ENCODE assay signal across 16 cellular contexts in the genomic region with DNA sequence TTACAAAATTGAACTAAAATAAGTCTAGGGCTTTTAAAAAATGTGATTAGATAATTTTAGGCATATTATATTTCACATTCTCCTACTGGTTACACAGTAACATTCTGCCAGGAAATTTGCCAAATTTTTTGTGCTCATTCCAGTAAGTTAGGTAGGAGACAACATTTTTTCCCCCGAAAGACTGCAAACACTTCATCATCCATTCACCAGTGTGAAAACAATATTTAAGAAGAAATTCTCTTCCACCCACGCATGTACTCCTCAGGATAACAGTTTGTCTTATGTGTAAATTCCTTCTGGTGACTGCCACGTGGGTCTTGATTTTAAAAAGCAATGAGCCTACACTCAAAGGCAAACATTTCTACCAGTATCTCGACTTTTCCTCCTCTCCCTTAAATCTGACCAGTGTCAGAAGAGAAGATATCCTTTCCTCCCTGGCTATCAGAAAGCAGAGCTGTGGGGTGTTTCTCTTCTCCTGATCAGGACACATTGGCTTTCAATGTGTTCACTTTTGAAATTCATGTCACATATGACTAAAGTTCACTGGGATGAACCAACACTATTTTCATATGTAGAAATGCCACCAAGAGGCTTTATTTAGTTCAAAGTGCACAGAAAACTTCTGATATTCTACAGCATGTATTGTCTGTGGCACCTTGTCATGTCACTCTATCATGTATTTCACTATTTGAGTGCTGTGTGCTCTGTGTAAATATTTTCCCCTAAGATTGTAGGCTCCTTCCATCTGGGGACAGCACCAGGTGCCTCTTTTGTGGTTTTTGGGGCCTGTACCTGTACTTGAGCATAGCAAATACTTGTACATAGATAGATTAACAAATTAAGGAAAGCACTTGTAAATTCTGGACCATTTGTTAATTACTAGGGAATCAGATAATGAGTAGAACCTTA. TPM values are rescaled to one million over a fixed set of nuclear protein-coding genes. Genes with fewer than 3 reads are reported as not detected.
DNase-seq lines count a peak whose midpoint lies in the region; ATAC-seq, FAIRE-seq and TF ChIP-seq lines count a peak whose summit lies in the region.
"Had no signal": no experiment of that assay in that cellular context is flagged by ENCODE, and none has a peak within 500 bp of the region (broad histone marks: within the 10 kb centered on the region; RNA-seq: fewer than 3 reads in every experiment).

No MANE protein-coding gene starts in this region.

- TF ChIP-seq RAD21 in K562 (CRISPR knock-in tag; conservative IDR thresholded peaks at IDR 0.05 in 1 of 2, IDR thresholded peaks at IDR 0.05 in 1 of 2) (no peak), liver (IDR thresholded peaks at IDR 0.05) (no peak)

- H3K4me1 Mint-ChIP-seq in MCF 10A (ENCODE audit: insufficient read depth, unreplicated experiment): peaks cover 8% of the 10 kb centered on the region

- dilution Hi-C loops in mammary epithelial cell (cut with HindIII; ENCODE audit: low sequenced_read_pairs): no loop called here

- H3K9me1 ChIP-seq in K562 (ENCODE audit: control insufficient read depth, insufficient read depth, low read length): no peaks in the 10 kb centered on the region

- TF ChIP-seq CTCF in MCF 10A (IDR thresholded peaks at IDR 0.05; ENCODE audit: unreplicated experiment): no peak
- no peak for TF ChIP-seq CTCF in mammary epithelial cell (conservative IDR thresholded peaks at IDR 0.05 in 1 of 2, IDR thresholded peaks at IDR 0.05 in 1 of 2; ENCODE audit: extremely low read depth in 1 of 2, insufficient read depth in 1 of 2, low read depth in 1 of 2, low read length in 2 of 2)
- TF ChIP-seq CTCF in K562 (IDR thresholded peaks at IDR 0.05 in 2 of 3, conservative IDR thresholded peaks at IDR 0.05 in 1 of 3; ENCODE audit: insufficient read depth in 2 of 3, low read depth in 1 of 3, low read length in 3 of 3): no peak
- TF ChIP-seq CTCF in liver (IDR thresholded peaks at IDR 0.05; ENCODE audit: low read depth, low read length, missing input control): no peak
- no peak for TF ChIP-seq CTCF in brain microvascular endothelial cell (IDR thresholded peaks at IDR 0.05; ENCODE audit: low read depth, low read length, missing control alignments)

- H3K4me1 ChIP-seq in mammary epithelial cell (ENCODE audit: insufficient read depth, low read length) (no peaks in the 10 kb centered on the region), K562 (replicated peaks in 1 of 2; ENCODE audit: control insufficient read depth in 2 of 2, insufficient read depth in 2 of 2, low read length in 2 of 2) (peaks cover 0 to 9% of the 10 kb centered on the region in 2 experiments; a peak in 1 of 5 replicates), liver (ENCODE audit: control insufficient read depth in 4 of 4, insufficient read depth in 4 of 4, low read length in 3 of 4) (peaks cover 3 to 22% (median 17%) of the 10 kb centered on the region in 4 donors)
- H3K4me1 ChIP-seq: vagina had no signal

- POLR2A ChIA-PET in MCF 10A (lab: Yijun Ruan, JAX) (interaction anchor here (0.6 kb wide), 1 partner anchor 28 kb away, joined by 3 read pairs; no protein-coding TSS in a partner anchor), K562 (lab: Yijun Ruan, JAX) (no interaction called here)

- peak overlapping the region; percentile 0 for H3K4me3 Mint-ChIP-seq in MCF 10A (ENCODE audit: unreplicated experiment)
- H3K4me3 Mint-ChIP-seq: T-cell had no signal

- H3K27me3 ChIP-seq in mammary epithelial cell (ENCODE audit: insufficient read depth, low read length): no peaks in the 10 kb centered on the region
- no peaks in the 10 kb centered on the region for H3K27me3 ChIP-seq in K562 (ENCODE audit: control insufficient read depth in 2 of 2, insufficient read depth in 2 of 2, low read length in 2 of 2)
- H3K27me3 ChIP-seq in liver (ENCODE audit: control insufficient read depth in 4 of 4, insufficient read depth in 4 of 4, low read length in 3 of 4): no peaks in the 10 kb centered on the region
- H3K27me3 ChIP-seq in brain microvascular endothelial cell (replicated peaks): no peaks in the 10 kb centered on the region
- H3K27me3 ChIP-seq: vagina had no signal

- no peak for FAIRE-seq in K562 (lab: Jason Lieb, UNC)

- peaks cover 12% of the 10 kb centered on the region for H3K9me3 Mint-ChIP-seq in MCF 10A (ENCODE audit: unreplicated experiment)
- H3K9me3 Mint-ChIP-seq: T-cell had no signal

- WGBS in mammary epithelial cell (ENCODE audit: low coverage, missing lambda C conversion rate): 15% methylated on average over 4 of the region's 4 CpGs
- 20% methylated on average over 4 of the region's 4 CpGs for WGBS in K562 (ENCODE audit: insufficient coverage, low coverage, missing lambda C conversion rate)
- WGBS in liver: 26% methylated on average over 4 of the region's 4 CpGs

- no peak overlapping the region for H2AFZ ChIP-seq in mammary epithelial cell (ENCODE audit: low read depth, low read length)
- no peak overlapping the region for H2AFZ ChIP-seq in K562 (ENCODE audit: low read depth, low read length)
- H2AFZ ChIP-seq: PC-9 had no signal

- H3K9me3 ChIP-seq in mammary epithelial cell (replicated peaks; ENCODE audit: insufficient read depth, low read length) (no peaks in the 10 kb centered on the region), K562 (replicated peaks; ENCODE audit: control insufficient read depth, insufficient read depth, low read depth, low read length) (no peaks in the 10 kb centered on the region), liver (ENCODE audit: control insufficient read depth in 4 of 4, low read length in 3 of 4) (no peaks in the 10 kb centered on the region)
- H3K9me3 ChIP-seq: vagina had no signal

- in situ Hi-C loops in mammary epithelial cell (cut with MboI; ENCODE audit: low sequenced_read_pairs in 2 of 2): no loop called here
- in situ Hi-C loops in K562 (cut with MboI): no loop called here
- in situ Hi-C loops in brain microvascular endothelial cell (cut with HindIII; ENCODE audit: low pct_ligation_motif_present, low sequenced_read_pairs): no loop called here

- DNase-seq in MCF 10A (ENCODE audit: unreplicated experiment) (peak; percentile 47), mammary epithelial cell (no peak), K562 (ENCODE audit: extremely low read depth in 1 of 4, low spot score in 3 of 4) (no peak), brain microvascular endothelial cell (no peak), NCI-H2196 (lab: John Stamatoyannopoulos, UW; ENCODE audit: unreplicated experiment) (no peak)
- no peak for DNase-seq in stimulated activated CD4-positive, alpha-beta T cell treated with anti-CD3 and anti-CD28 coated beads, Interleukin-2, amount 100 ng/mL, for 48 hours
- DNase-seq: caudate nucleus, midbrain, NCI-H345, PC-9, posterior cingulate gyrus, T-cell had no signal

- H3K4me2 ChIP-seq in mammary epithelial cell (ENCODE audit: insufficient read depth, low read depth, low read length): no peak overlapping the region
- no peak overlapping the region for H3K4me2 ChIP-seq in K562 (ENCODE audit: insufficient read depth, low read length)
- H3K4me2 ChIP-seq: PC-9 had no signal

- no peaks in the 10 kb centered on the region for H3K79me2 ChIP-seq in mammary epithelial cell (ENCODE audit: insufficient read depth, low read length)
- H3K79me2 ChIP-seq in K562 (ENCODE audit: control insufficient read depth, insufficient read depth, low read length): no peaks in the 10 kb centered on the region

- H4K20me1 ChIP-seq in mammary epithelial cell (ENCODE audit: insufficient read depth, low read length) (no peaks in the 10 kb centered on the region), K562 (replicated peaks; ENCODE audit: control insufficient read depth, insufficient read depth, low read length) (no peaks in the 10 kb centered on the region)

- no peaks in the 10 kb centered on the region for H3K27me3 Mint-ChIP-seq in MCF 10A (ENCODE audit: insufficient read depth, unreplicated experiment)

- CTCF ChIA-PET in MCF 10A (lab: Yijun Ruan, JAX) (interaction anchor here (1.2 to 2.2 kb wide), 2 partner anchors 12 to 32 kb away, joined by 4 to 6 read pairs; no protein-coding TSS in a partner anchor), mammary epithelial cell (lab: Charles Lee; ENCODE audit: low non-redundant PET) (no interaction called here), K562 (lab: Yijun Ruan, JAX; ENCODE audit: low intra/inter-chr PET ratio) (no interaction called here)

- intact Hi-C loops in MCF 10A (cut with micrococcal nuclease) (no loop called here), mammary epithelial cell (cut with micrococcal nuclease) (no loop called here), K562 (cut with micrococcal nuclease) (no loop called here)

- BruUV-seq in MCF 10A (replicated peaks; lab: Mats Ljungman, UMichigan) (no TSS peak), mammary epithelial cell (replicated peaks; lab: Mats Ljungman, UMichigan) (no TSS peak), K562 (replicated peaks; lab: Mats Ljungman, UMichigan) (no TSS peak)

- peak overlapping the region; percentile 59 for H3K27ac Mint-ChIP-seq in MCF 10A (ENCODE audit: low read depth, unreplicated experiment)
- H3K27ac Mint-ChIP-seq: T-cell had no signal

- H3K9ac ChIP-seq in mammary epithelial cell (ENCODE audit: insufficient read depth, low read length) (no peak overlapping the region), K562 (ENCODE audit: insufficient read depth in 1 of 2, low read depth in 2 of 2, low read length in 2 of 2) (no peak overlapping the region), liver (ENCODE audit: low read depth in 1 of 2, low read length in 2 of 2) (peak overlapping the region in 1 of 2 donors; percentile 29)

- H3K27ac ChIP-seq in mammary epithelial cell (ENCODE audit: insufficient read depth, low read depth, low read length): no peak overlapping the region
- H3K27ac ChIP-seq in K562 (ENCODE audit: extremely low read depth, low read depth, low read length): no peak overlapping the region
- peak overlapping the region; percentile 71 to 87 for H3K27ac ChIP-seq in liver (ENCODE audit: low read depth in 1 of 2, low read length in 2 of 2)
- no peak overlapping the region for H3K27ac ChIP-seq in brain microvascular endothelial cell
- H3K27ac ChIP-seq: PC-9, vagina had no signal

- no peaks in the 10 kb centered on the region for H3K36me3 ChIP-seq in mammary epithelial cell (ENCODE audit: insufficient read depth, low read length)
- no peaks in the 10 kb centered on the region for H3K36me3 ChIP-seq in K562 (ENCODE audit: control insufficient read depth, insufficient read depth, low read length)
- H3K36me3 ChIP-seq in liver (ENCODE audit: control insufficient read depth in 4 of 4, insufficient read depth in 3 of 4, low read depth in 1 of 4, low read length in 3 of 4): no peaks in the 10 kb centered on the region
- no peaks in the 10 kb centered on the region for H3K36me3 ChIP-seq in brain microvascular endothelial cell (replicated peaks)
- H3K36me3 ChIP-seq: vagina had no signal

- no peaks in the 10 kb centered on the region for H3K36me3 Mint-ChIP-seq in MCF 10A (ENCODE audit: insufficient read depth, unreplicated experiment)
- H3K36me3 Mint-ChIP-seq: T-cell had no signal

- no peak for TF ChIP-seq POLR2A in K562 (conservative IDR thresholded peaks at IDR 0.05)

- no peak for TF ChIP-seq EP300 in K562 (IDR thresholded peaks at IDR 0.05; ENCODE audit: low read length)

- ATAC-seq in K562 (no peak), GM18870 (IDR thresholded peaks at IDR 0.05; ENCODE audit: unreplicated experiment) (no peak)
- ATAC-seq: activated CD4-positive, CD25-positive, alpha-beta regulatory T cell treated with anti-CD3 and anti-CD28 coated beads, Interleukin-2, amount 50 U/mL, for 24 hours; T-cell had no signal

- H3K4me3 ChIP-seq in mammary epithelial cell (replicated peaks in 1 of 3; ENCODE audit: insufficient read depth in 1 of 3, low read depth in 2 of 3, low read length in 3 of 3) (no peak overlapping the region), K562 (no peak overlapping the region), liver (ENCODE audit: low read depth in 1 of 3, low read length in 3 of 3) (no peak overlapping the region), brain microvascular endothelial cell (ENCODE audit: low read depth, low read length) (no peak overlapping the region)
- H3K4me3 ChIP-seq: PC-9, vagina had no signal

RNA-seq across cellular contexts. Expression of a gene that starts 38.6 kb away (rescaled TPM):
- total RNA-seq in MCF 10A (2022): not detected in 2 replicates
- total RNA-seq in mammary epithelial cell: not detected
- not detected for polyA plus RNA-seq in mammary epithelial cell
- polyA minus RNA-seq in mammary epithelial cell: not detected
- total RNA-seq in K562 (2011; cell fraction: chromatin; rRNA removed; ENCODE audit: low replicate concordance): not detected in 2 replicates
- not detected in 2 replicates for total RNA-seq in K562 (2011; cell fraction: nucleolus; rRNA removed)
- not detected in 2 replicates for total RNA-seq in K562 (2011; cell fraction: nucleoplasm; rRNA removed)
- total RNA-seq in K562 (2014; rRNA removed): not detected in 2 replicates
- total RNA-seq in K562 (2014; rRNA removed; fragmentation: Illumina TruSeq; extraction: Trizol): not detected in 2 replicates
- total RNA-seq in K562 (2015; rRNA removed; fragmentation: Illumina TruSeq; extraction: Trizol): 0.04 TPM in 1 of 2 replicates, not detected in the other
- not detected in 2 replicates for total RNA-seq in K562 (2021)
- not detected in 2 replicates for polyA plus RNA-seq in K562 (2011; rRNA removed)
- polyA plus RNA-seq in K562 (2011; cell fraction: cytosol; rRNA removed): not detected in 2 replicates
- not detected in 2 replicates for polyA plus RNA-seq in K562 (2011; cell fraction: nucleus; rRNA removed)
- 0.04 and 0.37 TPM in 2 replicates for polyA plus RNA-seq in K562 (2012)
- polyA plus RNA-seq in K562 (2014; fragmentation: Illumina TruSeq; extraction: Trizol): not detected in 2 replicates
- under 1 TPM; 0.03 TPM for polyA plus RNA-seq in K562 (2014; fragmentation: Nextera tagmentation; extraction: Ambion mirVana)
- 0.21 TPM in 1 of 2 replicates, not detected in the other for polyA plus RNA-seq in K562 (2014; rRNA removed)
- polyA minus RNA-seq in K562 (2011; rRNA and poly(A)+ RNA removed): not detected in 2 replicates
- not detected in 2 replicates for polyA minus RNA-seq in K562 (2011; cell fraction: cytosol; rRNA and poly(A)+ RNA removed)
- not detected in 2 replicates for polyA minus RNA-seq in K562 (2011; cell fraction: nucleus; rRNA and poly(A)+ RNA removed)
- under 1 TPM in 1 of 2 donors, not detected in 1; 0.05 TPM for total RNA-seq in liver
- polyA plus RNA-seq in liver: under 1 TPM; 0.01 to 0.03 TPM
- total RNA-seq: T-cell, vagina had no signal

RNA-seq across cellular contexts. Expression of a gene that starts 53.3 kb away (rescaled TPM):
- total RNA-seq in MCF 10A (2022) (10.7 and 15.1 TPM in 2 replicates), mammary epithelial cell (1 to 10 TPM; 3.2 to 4.2 TPM), K562 (2014; rRNA removed) (0.45 and 3.1 TPM in 2 replicates), K562 (2014; rRNA removed; fragmentation: Illumina TruSeq; extraction: Trizol) (0.73 and 1.6 TPM in 2 replicates), K562 (2015; rRNA removed; fragmentation: Illumina TruSeq; extraction: Trizol) (3.0 and 3.2 TPM in 2 replicates), K562 (2021) (1.5 and 1.9 TPM in 2 replicates), liver (1 to 10 TPM; 5.5 to 8.6 TPM)
- polyA plus RNA-seq in mammary epithelial cell (3.6 TPM), K562 (2011; rRNA removed) (0.65 and 2.3 TPM in 2 replicates), K562 (2014; fragmentation: Illumina TruSeq; extraction: Trizol) (0.31 and 0.96 TPM in 2 replicates), K562 (2014; fragmentation: Nextera tagmentation; extraction: Ambion mirVana) (1 to 10 TPM; 1.8 to 2.5 TPM), K562 (2014; rRNA removed) (3.2 and 5.8 TPM in 2 replicates), liver (10 to 100 TPM; 10.4 to 20.5 TPM)
- polyA minus RNA-seq in mammary epithelial cell: not detected
- not detected in 2 replicates for total RNA-seq in K562 (2011; cell fraction: chromatin; rRNA removed; ENCODE audit: low replicate concordance)
- total RNA-seq in K562 (2011; cell fraction: nucleolus; rRNA removed): not detected in 2 replicates
- not detected in 2 replicates for total RNA-seq in K562 (2011; cell fraction: nucleoplasm; rRNA removed)
- 0.81 and 1.6 TPM in 2 replicates for polyA plus RNA-seq in K562 (2011; cell fraction: cytosol; rRNA removed)
- not detected in 2 replicates for polyA plus RNA-seq in K562 (2011; cell fraction: nucleus; rRNA removed)
- 3.0 and 5.0 TPM in 2 replicates for polyA plus RNA-seq in K562 (2012)
- 1.1 TPM in 1 of 2 replicates, not detected in the other for polyA minus RNA-seq in K562 (2011; rRNA and poly(A)+ RNA removed)
- not detected in 2 replicates for polyA minus RNA-seq in K562 (2011; cell fraction: cytosol; rRNA and poly(A)+ RNA removed)
- polyA minus RNA-seq in K562 (2011; cell fraction: nucleus; rRNA and poly(A)+ RNA removed): not detected in 2 replicates
- total RNA-seq: T-cell had no signal

Comparison
In these comparisons a context has a peak if more than half of its experiments do, and no peak if none do; other contexts are left out.
1. H3K27ac ChIP-seq: peak in liver (2 of 2); none in mammary epithelial cell (single experiment), K562 (single experiment) and brain microvascular endothelial cell (single experiment).